In the genomic region with DNA sequence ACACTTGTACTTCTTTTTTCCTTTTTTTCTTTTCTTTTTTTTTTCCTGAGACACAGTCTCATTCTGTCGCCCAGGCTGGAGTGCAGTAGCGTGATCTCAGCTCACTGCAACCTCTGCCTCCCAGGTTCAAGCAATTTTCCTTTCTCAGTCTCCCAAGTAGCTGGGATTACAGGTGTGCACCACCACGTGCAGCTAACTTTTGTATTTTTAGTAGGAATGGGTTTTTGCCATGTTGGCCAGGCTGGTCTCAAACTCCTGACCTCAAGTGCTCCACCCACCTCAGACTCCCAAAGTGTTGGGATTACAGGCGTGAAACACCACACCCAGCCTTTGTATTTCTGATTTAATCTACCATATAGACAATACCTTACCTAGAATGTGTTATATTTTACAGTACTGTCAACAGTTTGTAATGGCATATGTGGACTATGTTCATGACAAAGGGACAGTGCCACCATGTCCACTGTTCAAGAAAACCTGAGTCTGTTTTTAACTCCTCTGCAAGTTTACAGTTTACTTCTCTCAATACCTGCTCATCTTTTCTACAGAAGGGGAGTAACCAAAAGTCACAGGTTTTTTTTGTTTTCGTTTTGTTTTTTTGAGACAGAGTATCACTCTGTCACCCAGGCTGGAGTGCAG, we compare ENCODE assay signal across 15 cellular contexts.
DNase-seq lines count a peak whose midpoint lies in the region; ATAC-seq, FAIRE-seq and TF ChIP-seq lines count a peak whose summit lies in the region.
"Had no signal": no experiment of that assay in that cellular context is flagged by ENCODE, and none has a peak within 500 bp of the region (broad histone marks: within the 10 kb centered on the region; RNA-seq: fewer than 3 reads in every experiment).

No MANE protein-coding gene starts in this region.

- no peaks in the 10 kb centered on the region for H3K9me3 ChIP-seq in A549
- H3K9me3 ChIP-seq in CD4-positive, alpha-beta T cell (ENCODE audit: control insufficient read depth, low read length): no peaks in the 10 kb centered on the region
- H3K9me3 ChIP-seq in OCI-LY1 (ENCODE audit: low read length): no peaks in the 10 kb centered on the region
- no peaks in the 10 kb centered on the region for H3K9me3 ChIP-seq in effector memory CD4-positive, alpha-beta T cell (ENCODE audit: control insufficient read depth, low read length)

- H4K20me1 ChIP-seq in OCI-LY1 (ENCODE audit: insufficient read depth, low read length): no peaks in the 10 kb centered on the region

- peaks cover 42% of the 10 kb centered on the region for H3K4me1 Mint-ChIP-seq in CD4-positive, alpha-beta T cell (ENCODE audit: low read depth)

- H3K4me1 ChIP-seq in A549 (peaks cover 93% of the 10 kb centered on the region), OCI-LY1 (ENCODE audit: insufficient read depth, low read length, severe bottlenecking) (peaks cover 61% of the 10 kb centered on the region)
- H3K4me1 ChIP-seq in effector memory CD4-positive, alpha-beta T cell (ENCODE audit: control insufficient read depth, insufficient read depth, low read length, poor library complexity, severe bottlenecking): peaks cover 60% of the 10 kb centered on the region

- H3F3A ChIP-seq in OCI-LY1 (ENCODE audit: insufficient read depth, low read length): peaks cover 4% of the 10 kb centered on the region; the same call in 1 of the 2 replicates

- FAIRE-seq in A549 (lab: Jason Lieb, UNC) (no peak), RCC 7860 (lab: Jason Lieb, UNC) (no peak)

- intact Hi-C loops in CD4-positive, alpha-beta T cell (cut with DNase I, micrococcal nuclease): loop anchor here in 1 of 2 experiments (10.0 kb wide), 1 partner anchor 63 kb away; no protein-coding TSS in a partner anchor

- no peak overlapping the region for H3K9ac ChIP-seq in OCI-LY1 (ENCODE audit: low read length)

- no peaks in the 10 kb centered on the region for H3K9me2 ChIP-seq in OCI-LY1 (ENCODE audit: low read depth, low read length)

- H3K4me3 Mint-ChIP-seq in CD4-positive, alpha-beta T cell: peak overlapping the region; percentile 70
- H3K4me3 Mint-ChIP-seq: dendritic cell treated with granulocyte-macrophage colony-stimulating factor and Interleukin-4, amounts not matched to agents 40 ng/mL and 50 ng/mL, for 4 days; mesothelial cell of epicardium had no signal

- 89% methylated on average over 5 of the region's 5 CpGs for WGBS in A549 (ENCODE audit: missing lambda C conversion rate)

- no peak overlapping the region for H2AFZ ChIP-seq in OCI-LY1 (ENCODE audit: low read length)

- H3K27me3 Mint-ChIP-seq in CD4-positive, alpha-beta T cell: no peaks in the 10 kb centered on the region
- H3K27me3 Mint-ChIP-seq: dendritic cell treated with granulocyte-macrophage colony-stimulating factor and Interleukin-4, amounts not matched to agents 40 ng/mL and 50 ng/mL, for 4 days; progenitor cell of endocrine pancreas had no signal

- peaks cover 78% of the 10 kb centered on the region for H3K36me3 Mint-ChIP-seq in CD4-positive, alpha-beta T cell (ENCODE audit: low read depth)

- no peaks in the 10 kb centered on the region for H3K9me3 Mint-ChIP-seq in CD4-positive, alpha-beta T cell
- H3K9me3 Mint-ChIP-seq: dendritic cell treated with granulocyte-macrophage colony-stimulating factor and Interleukin-4, amounts not matched to agents 40 ng/mL and 50 ng/mL, for 4 days had no signal

- no peaks in the 10 kb centered on the region for H3K27me3 ChIP-seq in CD4-positive, alpha-beta T cell (ENCODE audit: control insufficient read depth, insufficient read depth, low read length)
- H3K27me3 ChIP-seq in OCI-LY1 (ENCODE audit: insufficient read depth, low read length): no peaks in the 10 kb centered on the region
- no peaks in the 10 kb centered on the region for H3K27me3 ChIP-seq in effector memory CD4-positive, alpha-beta T cell (replicated peaks; ENCODE audit: control insufficient read depth, insufficient read depth, low read length, poor library complexity, severe bottlenecking)

- peak overlapping the region; percentile 83 for H3K4me2 ChIP-seq in A549
- H3K4me2 ChIP-seq in OCI-LY1 (ENCODE audit: low read length): no peak overlapping the region

- TF ChIP-seq CTCF in A549 (IDR thresholded peaks at IDR 0.05): no peak
- TF ChIP-seq CTCF in CD4-positive, alpha-beta T cell (IDR thresholded peaks at IDR 0.05): no peak
- no peak for TF ChIP-seq CTCF in OCI-LY1 (IDR thresholded peaks at IDR 0.05; ENCODE audit: low read length)
- TF ChIP-seq CTCF in GM10266 (IDR thresholded peaks at IDR 0.05; ENCODE audit: control insufficient read depth, insufficient read depth, low read depth, missing control alignments): no peak

- H3K4me3 ChIP-seq in A549: no peak overlapping the region
- H3K4me3 ChIP-seq in OCI-LY1 (ENCODE audit: low read depth, low read length, poor library complexity, severe bottlenecking): no peak overlapping the region
- H3K4me3 ChIP-seq in effector memory CD4-positive, alpha-beta T cell (ENCODE audit: insufficient read depth, low read depth, low read length, poor library complexity, severe bottlenecking): peak overlapping the region; percentile 55

- H3K27ac Mint-ChIP-seq in CD4-positive, alpha-beta T cell: no peak overlapping the region
- H3K27ac Mint-ChIP-seq: mesothelial cell of epicardium, progenitor cell of endocrine pancreas had no signal

- no peak for TF ChIP-seq EP300 in A549 (IDR thresholded peaks at IDR 0.05)

- DNase-seq in A549 (ENCODE audit: low read depth in 1 of 2, low spot score in 1 of 2): no peak
- no peak for DNase-seq in CD4-positive, alpha-beta T cell
- DNase-seq in effector memory CD4-positive, alpha-beta T cell: no peak
- DNase-seq in RCC 7860 (ENCODE audit: low spot score): no peak
- DNase-seq in GM10266 (ENCODE audit: extremely low spot score): no peak
- DNase-seq: activated CD4-positive, alpha-beta T cell treated with anti-CD3 and anti-CD28 coated beads, Interleukin-2, amount 50 U/mL, for 4 hours; KG1; NCI-H2081 treated with DMSO at 0.1 percent for 48 hours; stimulated activated CD4-positive, alpha-beta T cell treated with anti-CD3 and anti-CD28 coated beads, Interleukin-2, amount 100 ng/mL, for 48 hours had no signal

- POLR2A ChIA-PET in A549 (lab: Yijun Ruan, JAX): no interaction called here
- POLR2A ChIA-PET in CD4-positive, alpha-beta T cell (lab: Charles Lee): interaction anchor here (1.2 to 9.0 kb wide), 10 partner anchors 11 to 149 kb away, joined by 3 to 97 read pairs (median 7); no protein-coding TSS in a partner anchor

- peak overlapping the region; percentile 76 to 96; a peak in 4 of 6 replicates for H3K27ac ChIP-seq in A549
- peak overlapping the region; percentile 41 for H3K27ac ChIP-seq in CD4-positive, alpha-beta T cell (ENCODE audit: low read depth, low read length)
- peak overlapping the region; percentile 9 for H3K27ac ChIP-seq in OCI-LY1 (ENCODE audit: low read depth, low read length, poor library complexity, severe bottlenecking)
- peak overlapping the region; percentile 91 for H3K27ac ChIP-seq in effector memory CD4-positive, alpha-beta T cell (ENCODE audit: insufficient read depth, low read length, poor library complexity, severe bottlenecking)

- no peak for TF ChIP-seq POLR2A in A549 (IDR thresholded peaks at IDR 0.05; ENCODE audit: low read length)

- ATAC-seq in A549 (no peak), HG03039 (IDR thresholded peaks at IDR 0.05; ENCODE audit: unreplicated experiment) (no peak), GM19452 (IDR thresholded peaks at IDR 0.05; ENCODE audit: unreplicated experiment) (no peak)
- ATAC-seq in CD4-positive, alpha-beta T cell (ENCODE audit: poor library complexity): no peak

- no peak for TF ChIP-seq RAD21 in A549 (conservative IDR thresholded peaks at IDR 0.05 in 1 of 2, IDR thresholded peaks at IDR 0.05 in 1 of 2)

- CTCF ChIA-PET in A549 (lab: Yijun Ruan, JAX): interaction anchor here (0.6 to 13.8 kb wide), 6 partner anchors 12 to 549 kb away, joined by 3 to 110 read pairs (median 10); no protein-coding TSS in a partner anchor
- CTCF ChIA-PET in CD4-positive, alpha-beta T cell (lab: Charles Lee): interaction anchor here (1.1 to 3.3 kb wide), 6 partner anchors 11 to 61 kb away, joined by 3 to 15 read pairs (median 4); no protein-coding TSS in a partner anchor

- H3K36me3 ChIP-seq in OCI-LY1 (ENCODE audit: insufficient read depth, low read length): peaks cover 75% of the 10 kb centered on the region
- H3K36me3 ChIP-seq in effector memory CD4-positive, alpha-beta T cell (ENCODE audit: control insufficient read depth, insufficient read depth, low read length): no peaks in the 10 kb centered on the region

- H3K79me2 ChIP-seq in OCI-LY1 (ENCODE audit: insufficient read depth, low read length): peaks cover 43% of the 10 kb centered on the region

TF ChIP-seq in A549, 52 proteins besides CTCF, POLR2A, EP300 and RAD21 (continues in another document):
- TF ChIP-seq CEBPB (IDR thresholded peaks at IDR 0.05): no peak
- TF ChIP-seq JUNB (IDR thresholded peaks at IDR 0.05): no peak
- TF ChIP-seq MAX (IDR thresholded peaks at IDR 0.05): no peak
- TF ChIP-seq KDM5A (IDR thresholded peaks at IDR 0.05): no peak
- TF ChIP-seq CBX2 (IDR thresholded peaks at IDR 0.05; ENCODE audit: borderline replicate concordance, low read depth): no peak
- TF ChIP-seq, protein P1, sequence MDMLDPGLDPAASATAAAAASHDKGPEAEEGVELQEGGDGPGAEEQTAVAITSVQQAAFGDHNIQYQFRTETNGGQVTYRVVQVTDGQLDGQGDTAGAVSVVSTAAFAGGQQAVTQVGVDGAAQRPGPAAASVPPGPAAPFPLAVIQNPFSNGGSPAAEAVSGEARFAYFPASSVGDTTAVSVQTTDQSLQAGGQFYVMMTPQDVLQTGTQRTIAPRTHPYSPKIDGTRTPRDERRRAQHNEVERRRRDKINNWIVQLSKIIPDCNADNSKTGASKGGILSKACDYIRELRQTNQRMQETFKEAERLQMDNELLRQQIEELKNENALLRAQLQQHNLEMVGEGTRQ (IDR thresholded peaks at IDR 0.05): no peak
- TF ChIP-seq NPAS2 (CRISPR knock-in tag; IDR thresholded peaks at IDR 0.05; ENCODE audit: borderline replicate concordance): no peak
- TF ChIP-seq MAZ (IDR thresholded peaks at IDR 0.05; ENCODE audit: borderline replicate concordance, low read depth, low read length): no peak
- TF ChIP-seq RCOR1 (IDR thresholded peaks at IDR 0.05; ENCODE audit: low read depth, low read length): no peak
- TF ChIP-seq JUN (IDR thresholded peaks at IDR 0.05): no peak; a peak in 1 of 5 replicates
- TF ChIP-seq EHMT2 (IDR thresholded peaks at IDR 0.05; ENCODE audit: low read depth): no peak
- no peak for TF ChIP-seq ZC3H11A (IDR thresholded peaks at IDR 0.05)
- no peak for TF ChIP-seq HOXB13 (CRISPR knock-in tag; IDR thresholded peaks at IDR 0.05; ENCODE audit: low read depth)
- TF ChIP-seq BHLHE40 (IDR thresholded peaks at IDR 0.05; ENCODE audit: low read depth, low read length): no peak
- TF ChIP-seq RNF2 (IDR thresholded peaks at IDR 0.05; ENCODE audit: borderline replicate concordance, low read depth): no peak
- no peak for TF ChIP-seq FOXS1 (CRISPR knock-in tag; IDR thresholded peaks at IDR 0.05)
- TF ChIP-seq SMC3 (IDR thresholded peaks at IDR 0.05): no peak

Comparison
In these comparisons a context has a peak if more than half of its experiments do, and no peak if none do; other contexts are left out.
1. H3K27ac ChIP-seq: peak in every context shown above with its lines; median percentile 91 in effector memory CD4-positive, alpha-beta T cell; 86 in A549; 41 in CD4-positive, alpha-beta T cell; 9 in OCI-LY1.